In the genomic region with DNA sequence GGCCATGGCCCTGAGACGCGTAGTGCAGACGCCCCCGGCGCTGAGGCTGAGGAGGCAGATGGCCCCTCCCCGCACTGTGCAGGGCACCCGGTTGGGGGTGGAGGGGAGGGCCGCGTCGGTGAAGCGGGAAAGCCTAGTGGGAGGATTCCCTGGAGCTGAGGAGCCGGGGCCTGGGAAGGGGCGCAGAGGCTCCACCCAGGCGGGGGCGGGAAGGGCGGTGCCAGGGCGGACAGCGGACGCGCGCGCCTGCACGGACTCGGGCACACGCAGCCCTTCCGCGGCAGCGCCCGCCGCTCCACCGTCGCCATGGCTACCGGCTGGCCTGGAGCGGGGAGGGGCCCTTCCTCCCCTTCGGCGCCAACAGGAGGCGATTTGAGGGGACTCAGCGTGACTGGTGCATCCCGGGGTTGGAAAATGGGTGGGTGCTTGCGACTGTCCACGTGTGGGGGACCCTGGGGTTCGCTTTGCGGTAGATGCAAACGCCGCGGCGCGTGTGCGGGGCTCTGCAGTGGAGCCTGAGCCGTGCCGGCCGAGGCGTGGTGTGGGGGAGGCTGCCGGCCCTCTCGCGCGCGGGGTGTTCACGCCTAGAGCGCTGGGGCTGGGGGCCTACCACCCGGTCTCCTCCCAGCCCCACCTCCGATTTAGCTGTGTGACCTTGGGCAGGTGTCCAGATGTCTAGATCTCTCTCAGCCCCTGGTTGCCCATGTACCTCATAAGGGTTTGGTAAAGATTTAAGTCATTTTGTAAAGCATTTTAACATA, we compare ENCODE assay signal across 1 cellular context.
TF ChIP-seq lines count a peak whose summit lies in the region.

No MANE protein-coding gene starts in this region.

TF ChIP-seq in endothelial cell of umbilical vein, 7 proteins besides CTCF, POLR2A, EP300 and RAD21 (continued from another document):
- TF ChIP-seq EZH2 (IDR thresholded peaks at IDR 0.05; ENCODE audit: borderline replicate concordance, low read depth, low read length, severe bottlenecking) (no peak), MYC (IDR thresholded peaks at IDR 0.05; ENCODE audit: low read depth, low read length) (no peak), JUN (IDR thresholded peaks at IDR 0.05; ENCODE audit: borderline replicate concordance, insufficient read depth, insufficient read length, low read depth) (no peak), POLR2AphosphoS5 (IDR thresholded peaks at IDR 0.05; ENCODE audit: insufficient read depth, low read depth, low read length) (no peak), GATA2 (IDR thresholded peaks at IDR 0.05; ENCODE audit: insufficient read depth, insufficient read length, low read depth, low read length) (no peak)
TF ChIP-seq in endothelial cell of umbilical vein: peak in this region for 0.
